ENCODE assay signal across 22 cellular contexts in the genomic region with DNA sequence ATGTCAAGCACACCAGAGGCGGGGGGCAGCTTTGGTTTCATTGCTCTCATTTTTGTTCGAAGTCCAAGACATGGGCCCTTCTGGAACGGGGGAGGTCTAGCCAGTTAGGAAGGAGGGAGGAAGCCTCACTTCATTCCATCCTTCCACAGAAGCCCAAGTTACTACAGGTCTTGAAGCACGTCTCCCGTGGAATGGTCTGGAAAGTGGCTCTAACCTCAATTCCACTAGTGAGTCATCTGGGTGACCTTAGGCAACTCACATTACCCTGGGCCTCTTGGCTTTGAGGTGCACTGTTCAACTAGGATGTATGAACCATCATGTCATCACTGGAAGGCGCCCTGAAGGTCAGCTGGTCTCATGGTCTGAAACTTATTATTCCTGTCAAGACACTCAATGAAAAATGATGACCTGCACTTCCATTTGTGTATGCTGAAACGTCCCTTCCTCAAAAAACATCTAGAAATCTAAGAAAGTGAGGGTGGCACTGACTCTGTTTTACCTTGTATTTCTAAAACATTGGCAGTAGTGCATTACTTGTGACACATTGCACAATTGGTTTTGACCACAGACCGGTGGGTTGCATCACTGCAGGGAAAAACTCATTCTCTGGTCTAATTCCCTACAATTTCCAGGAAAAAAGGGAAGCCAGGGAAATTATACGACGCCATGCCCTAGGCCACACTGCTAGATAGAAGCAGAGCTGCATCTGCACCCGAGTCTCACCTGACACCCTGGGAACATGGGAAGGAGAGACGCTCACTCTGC.
A peak's percentile ranks its signal among the peaks of the same experiment; 100 is the strongest.
DNase-seq lines count a peak whose midpoint lies in the region; ATAC-seq, FAIRE-seq and TF ChIP-seq lines count a peak whose summit lies in the region.
"Had no signal": no experiment of that assay in that cellular context is flagged by ENCODE, and none has a peak within 500 bp of the region (broad histone marks: within the 10 kb centered on the region; RNA-seq: fewer than 3 reads in every experiment).

No MANE protein-coding gene starts in this region.

- peak overlapping the region; percentile 72 for H3K27ac Mint-ChIP-seq in HFFc6
- H3K27ac Mint-ChIP-seq in nephron, result peak overlapping the region; percentile 72 to 84 (median 77)
- H3K27ac Mint-ChIP-seq: activated CD4-positive, alpha-beta T cell treated with anti-CD3 and anti-CD28 coated beads for 36 hours; activated naive CD4-positive, alpha-beta T cell treated with anti-CD3 and anti-CD28 coated beads, Interleukin-2, amount 50 U/mL, for 24 hours had no signal

- H3K9me3 Mint-ChIP-seq in HFFc6 (no peaks in the 10 kb centered on the region; the same call in 1 of the 2 replicates), nephron (no peaks in the 10 kb centered on the region)
- H3K9me3 Mint-ChIP-seq: activated naive CD4-positive, alpha-beta T cell treated with anti-CD3 and anti-CD28 coated beads, Interleukin-2, amount 50 U/mL, for 24 hours had no signal

- DNase-seq in AG08395 (ENCODE audit: low spot score) (peak; percentile 52), HFFc6 (peak; percentile 7), bronchial epithelial cell (ENCODE audit: low read depth) (peak; percentile 18), cerebellar cortex (ENCODE audit: low spot score) (no peak)
- no peak for DNase-seq in NK-92 treated with Interleukin-12 subunit alpha and Interleukin-12 subunit beta, amount 100 ng/mL, for 24 hours (lab: John Stamatoyannopoulos, UW)
- DNase-seq: activated CD4-positive, alpha-beta T cell treated with anti-CD3 and anti-CD28 coated beads for 36 hours; effector CD8-positive, alpha-beta T cell; GDM1; heart right ventricle; Kasumi-1; NCI-H1694; NCI-H2227 treated with DMSO at 0.1 percent for 48 hours; right lobe of liver; stimulated activated naive CD8-positive, alpha-beta T cell treated with anti-CD3 and anti-CD28 coated beads, Interleukin-15, Interleukin-2, amounts not matched to agents 100 U/mL and 50 U/mL, for 24 hours; trophoblast cell had no signal

- TF ChIP-seq CTCF in HFFc6 (IDR thresholded peaks at IDR 0.05), result no peak
- no peak for TF ChIP-seq CTCF in bronchial epithelial cell (IDR thresholded peaks at IDR 0.05; ENCODE audit: insufficient read depth, low read length, severe bottlenecking)
- no peak for TF ChIP-seq CTCF in nephron (IDR thresholded peaks at IDR 0.05; ENCODE audit: unreplicated experiment in 3 of 3)

- H3K27me3 Mint-ChIP-seq in HFFc6 (ENCODE audit: insufficient read depth) (peaks cover 3% of the 10 kb centered on the region), nephron (ENCODE audit: low read depth) (peaks cover 10% of the 10 kb centered on the region)
- H3K27me3 Mint-ChIP-seq: activated CD4-positive, alpha-beta T cell treated with anti-CD3 and anti-CD28 coated beads for 36 hours had no signal

- no peaks in the 10 kb centered on the region for H3K27me3 ChIP-seq in bronchial epithelial cell (ENCODE audit: control insufficient read depth, insufficient read depth, low read length)
- H3K27me3 ChIP-seq: heart right ventricle, right lobe of liver had no signal

- H3K36me3 Mint-ChIP-seq in HFFc6 (ENCODE audit: low read depth) (no peaks in the 10 kb centered on the region), nephron (ENCODE audit: low read depth) (no peaks in the 10 kb centered on the region)
- H3K36me3 Mint-ChIP-seq: activated naive CD4-positive, alpha-beta T cell treated with anti-CD3 and anti-CD28 coated beads, Interleukin-2, amount 50 U/mL, for 24 hours had no signal

- H3K4me1 Mint-ChIP-seq in HFFc6 (ENCODE audit: low read depth) (peaks cover 61% of the 10 kb centered on the region), nephron (peaks cover 46% of the 10 kb centered on the region)
- H3K4me1 Mint-ChIP-seq: activated CD4-positive, alpha-beta T cell treated with anti-CD3 and anti-CD28 coated beads for 36 hours; activated naive CD4-positive, alpha-beta T cell treated with anti-CD3 and anti-CD28 coated beads, Interleukin-2, amount 50 U/mL, for 24 hours had no signal

- no peaks in the 10 kb centered on the region for H3K36me3 ChIP-seq in bronchial epithelial cell (ENCODE audit: control insufficient read depth, insufficient read depth, low read length)
- H3K36me3 ChIP-seq: right lobe of liver had no signal

- FAIRE-seq in bronchial epithelial cell (lab: Jason Lieb, UNC), result peak; percentile 89
- FAIRE-seq: A204.1, GM12892, HTR-8/SVneo had no signal

- H3K4me3 ChIP-seq in bronchial epithelial cell (ENCODE audit: low read depth, low read length), result no peak overlapping the region
- H3K4me3 ChIP-seq: heart right ventricle, right lobe of liver had no signal

- ATAC-seq in HG03354 (IDR thresholded peaks at IDR 0.05; ENCODE audit: poor library complexity, severe bottlenecking, unreplicated experiment) (no peak), HG03520 (IDR thresholded peaks at IDR 0.05; ENCODE audit: unreplicated experiment) (no peak)
- ATAC-seq: activated CD4-positive, alpha-beta T cell treated with anti-CD3 and anti-CD28 coated beads for 36 hours; heart right ventricle; stimulated activated naive CD8-positive, alpha-beta T cell treated with anti-CD3 and anti-CD28 coated beads, Interleukin-15, Interleukin-2, amounts not matched to agents 100 U/mL and 50 U/mL, for 24 hours had no signal

- H3K4me3 Mint-ChIP-seq in HFFc6 (peak overlapping the region; percentile 53; the same call in 1 of the 2 replicates), nephron (peak overlapping the region in 1 of 3 experiments; percentile 6)
- H3K4me3 Mint-ChIP-seq: activated CD4-positive, alpha-beta T cell treated with anti-CD3 and anti-CD28 coated beads for 36 hours; activated naive CD4-positive, alpha-beta T cell treated with anti-CD3 and anti-CD28 coated beads, Interleukin-2, amount 50 U/mL, for 24 hours had no signal

Comparison
In these comparisons a context has a peak if more than half of its experiments do, and no peak if none do; other contexts are left out.
1. DNase-seq: peak in AG08395 (single experiment), HFFc6 (single experiment) and bronchial epithelial cell (single experiment); none in NK-92 treated with Interleukin-12 subunit alpha and Interleukin-12 subunit beta, amount 100 ng/mL, for 24 hours (single experiment) and cerebellar cortex (single experiment).